In genomic region chr12:120240495-120240833, GRCh38 we compare ENCODE assay signal across 1 cellular context.
TF ChIP-seq lines count a peak whose summit lies in the region.

No MANE protein-coding gene starts in this region.

TF ChIP-seq in endothelial cell of umbilical vein, 7 proteins besides CTCF, POLR2A, EP300 and RAD21:
- no peak for TF ChIP-seq MYC (IDR thresholded peaks at IDR 0.05; ENCODE audit: low read depth, low read length)
- no peak for TF ChIP-seq GATA2 (IDR thresholded peaks at IDR 0.05; ENCODE audit: insufficient read depth, insufficient read length, low read depth, low read length)
- no peak for TF ChIP-seq EZH2 (IDR thresholded peaks at IDR 0.05; ENCODE audit: borderline replicate concordance, low read depth, low read length, severe bottlenecking)
- TF ChIP-seq MAX (IDR thresholded peaks at IDR 0.05; ENCODE audit: insufficient read depth, insufficient read length): no peak
- TF ChIP-seq FOS (IDR thresholded peaks at IDR 0.05; ENCODE audit: borderline replicate concordance, insufficient read depth, low read length): no peak
- peak; percentile 38 for TF ChIP-seq POLR2AphosphoS5 (IDR thresholded peaks at IDR 0.05; ENCODE audit: insufficient read depth, low read depth, low read length)
- TF ChIP-seq JUN (IDR thresholded peaks at IDR 0.05; ENCODE audit: borderline replicate concordance, insufficient read depth, insufficient read length, low read depth): no peak
